Comparison of ENCODE assay signal across 10 cellular contexts in genomic region chr20:4130404-4131189, GRCh38. TPM values are rescaled to one million over a fixed set of nuclear protein-coding genes. Genes with fewer than 3 reads are reported as not detected.
A peak's percentile ranks its signal among the peaks of the same experiment; 100 is the strongest.
DNase-seq lines count a peak whose midpoint lies in the region; ATAC-seq, FAIRE-seq and TF ChIP-seq lines count a peak whose summit lies in the region.
"Had no signal": no experiment of that assay in that cellular context is flagged by ENCODE, and none has a peak within 500 bp of the region (broad histone marks: within the 10 kb centered on the region; RNA-seq: fewer than 3 reads in every experiment).

No MANE protein-coding gene starts in this region.

- in situ Hi-C loops in SK-MEL-5 (cut with HindIII; ENCODE audit: low pct_unique_long_range_greater_than_20kb, low sequenced_read_pairs) = no loop called here
- in situ Hi-C loops in K562 (cut with MboI) = no loop called here

- peak; percentile 83 for ATAC-seq in K562
- no peak for ATAC-seq in effector memory CD8-positive, alpha-beta T cell (replicated peaks)
- no peak for ATAC-seq in GM18861 (IDR thresholded peaks at IDR 0.05; ENCODE audit: unreplicated experiment)

- CTCF ChIA-PET in K562 (lab: Yijun Ruan, JAX; ENCODE audit: low intra/inter-chr PET ratio) = no interaction called here

- H3K9ac ChIP-seq in K562 (ENCODE audit: insufficient read depth in 1 of 2, low read depth in 2 of 2, low read length in 2 of 2) = 0 out of 4 replicates have a peak overlapping the region, but pooled peaks of 1 of the 2 experiments have one; percentile 3

- H3K4me1 Mint-ChIP-seq in effector memory CD8-positive, alpha-beta T cell (ENCODE audit: low read depth in 2 of 2) = peaks cover 4% of the 10 kb centered on the region in 2 donors
- H3K4me1 Mint-ChIP-seq: naive B cell had no signal

- no peaks in the 10 kb centered on the region for H4K20me1 ChIP-seq in K562 (replicated peaks; ENCODE audit: control insufficient read depth, insufficient read depth, low read length)

- DNase-seq in HS-5 (ENCODE audit: low read depth) = peak; percentile 80
- peak; percentile 28 for DNase-seq in SK-MEL-5 (ENCODE audit: low read depth, low spot score)
- peak in 2 of 4 experiments; percentile 35 to 69 for DNase-seq in K562 (ENCODE audit: extremely low read depth in 1 of 4, low spot score in 3 of 4)
- DNase-seq in stimulated activated CD8-positive, alpha-beta memory T cell treated with anti-CD3 and anti-CD28 coated beads, Interleukin-15, amount 100 ng/mL, for 1 hour (ENCODE audit: low read depth) = peak; percentile 11
- no peak for DNase-seq in effector memory CD8-positive, alpha-beta T cell
- DNase-seq in posterior cingulate gyrus = no peak
- DNase-seq: effector memory CD4-positive, alpha-beta T cell; naive B cell had no signal

- POLR2A ChIA-PET in K562 (lab: Yijun Ruan, JAX) = no interaction called here

- H3K79me2 ChIP-seq in K562 (ENCODE audit: control insufficient read depth, insufficient read depth, low read length) = no peaks in the 10 kb centered on the region

- peak overlapping the region; percentile 63; the same call in 1 of the 3 replicates for H3K27ac ChIP-seq in K562 (ENCODE audit: extremely low read depth, low read depth, low read length)

- no peaks in the 10 kb centered on the region for H3K36me3 Mint-ChIP-seq in effector memory CD8-positive, alpha-beta T cell (ENCODE audit: insufficient read depth)

- no peak for TF ChIP-seq CTCF in K562 (IDR thresholded peaks at IDR 0.05 in 2 of 3, conservative IDR thresholded peaks at IDR 0.05 in 1 of 3; ENCODE audit: insufficient read depth in 2 of 3, low read depth in 1 of 3, low read length in 3 of 3)

- H2AFZ ChIP-seq in K562 (ENCODE audit: low read depth, low read length) = peak overlapping the region; percentile 74

- no peaks in the 10 kb centered on the region for H3K9me3 ChIP-seq in K562 (replicated peaks; ENCODE audit: control insufficient read depth, insufficient read depth, low read depth, low read length)

- intact Hi-C loops in K562 (cut with micrococcal nuclease) = no loop called here
- intact Hi-C loops in posterior cingulate gyrus (cut with DNase I) = no loop called here

- no peaks in the 10 kb centered on the region for H3K9me3 Mint-ChIP-seq in effector memory CD8-positive, alpha-beta T cell
- H3K9me3 Mint-ChIP-seq: naive B cell had no signal

- H3K27me3 Mint-ChIP-seq in effector memory CD8-positive, alpha-beta T cell = peaks cover 37 to 43% of the 10 kb centered on the region in 2 donors

- H3K4me2 ChIP-seq in K562 (ENCODE audit: insufficient read depth, low read length) = peak overlapping the region; percentile 11; the same call in 1 of the 2 replicates

- no peak overlapping the region for H3K27ac Mint-ChIP-seq in effector memory CD8-positive, alpha-beta T cell
- H3K27ac Mint-ChIP-seq: naive B cell had no signal

- H3K4me3 ChIP-seq in K562 = no peak overlapping the region

- peak; percentile 61 for TF ChIP-seq EP300 in K562 (IDR thresholded peaks at IDR 0.05; ENCODE audit: low read length)

- FAIRE-seq in K562 (lab: Jason Lieb, UNC) = no peak
- FAIRE-seq: GM18507 had no signal

- H3K4me3 Mint-ChIP-seq in effector memory CD8-positive, alpha-beta T cell = no peak overlapping the region
- H3K4me3 Mint-ChIP-seq: naive B cell had no signal

- WGBS in K562 (ENCODE audit: insufficient coverage, low coverage, missing lambda C conversion rate) = 21% methylated on average over 8 of the region's 8 CpGs

- no peak for TF ChIP-seq POLR2A in K562 (conservative IDR thresholded peaks at IDR 0.05)

- no peaks in the 10 kb centered on the region for H3K9me1 ChIP-seq in K562 (ENCODE audit: control insufficient read depth, insufficient read depth, low read length)

- no peak for TF ChIP-seq RAD21 in K562 (CRISPR knock-in tag; conservative IDR thresholded peaks at IDR 0.05 in 1 of 2, IDR thresholded peaks at IDR 0.05 in 1 of 2)

- no peaks in the 10 kb centered on the region for H3K27me3 ChIP-seq in K562 (ENCODE audit: control insufficient read depth in 2 of 2, insufficient read depth in 2 of 2, low read length in 2 of 2)

- BruUV-seq in K562 (replicated peaks; lab: Mats Ljungman, UMichigan) = no TSS peak

- no peaks in the 10 kb centered on the region for H3K36me3 ChIP-seq in K562 (ENCODE audit: control insufficient read depth, insufficient read depth, low read length)

- peaks cover 4 to 28% of the 10 kb centered on the region in 2 experiments; a peak in 4 of 5 replicates for H3K4me1 ChIP-seq in K562 (replicated peaks in 1 of 2; ENCODE audit: control insufficient read depth in 2 of 2, insufficient read depth in 2 of 2, low read length in 2 of 2)

TF ChIP-seq in K562, 482 proteins besides CTCF, POLR2A, EP300 and RAD21 (continues in another document):
- peak; percentile 64 for TF ChIP-seq ZFP36 (IDR thresholded peaks at IDR 0.05; ENCODE audit: low read depth, low read length, partially characterized antibody)
- peak; percentile 44; the same call in 1 of the 2 replicates for TF ChIP-seq RNF2 (IDR thresholded peaks at IDR 0.05)
- peak; percentile 67 for TF ChIP-seq JUND (IDR thresholded peaks at IDR 0.05; ENCODE audit: borderline replicate concordance, low read depth, low read length)
- TF ChIP-seq JUND (tag; IDR thresholded peaks at IDR 0.05; ENCODE audit: borderline replicate concordance, low read depth, low read length) = peak; percentile 39; the same call in 1 of the 3 replicates
- no peak for TF ChIP-seq ETV5 (CRISPR knock-in tag; IDR thresholded peaks at IDR 0.05; ENCODE audit: low read depth)
- TF ChIP-seq CEBPG (CRISPR knock-in tag; IDR thresholded peaks at IDR 0.05) = no peak
- 0 out of 4 replicates have a peak, but pooled peaks of 1 of the 2 experiments have one; percentile 21 for TF ChIP-seq CEBPG (tag; conservative IDR thresholded peaks at IDR 0.05 in 1 of 2, IDR thresholded peaks at IDR 0.05 in 1 of 2)
- TF ChIP-seq ZNF592 (IDR thresholded peaks at IDR 0.05) = no peak
- TF ChIP-seq E2F5 (CRISPR knock-in tag; IDR thresholded peaks at IDR 0.05) = no peak
- no peak for TF ChIP-seq POLR3G (IDR thresholded peaks at IDR 0.05; ENCODE audit: extremely low read depth, insufficient read length, insufficient replicate concordance)
- 0 out of 2 replicates have a peak, but pooled peaks have one; percentile 41 for TF ChIP-seq NBN (IDR thresholded peaks at IDR 0.05; ENCODE audit: low read depth)

RNA-seq across cellular contexts. Expression of gene SMOX, which starts 18.0 kb away (rescaled TPM):
- 15.6 and 18.9 TPM in 2 replicates for total RNA-seq in SK-MEL-5 (2014; rRNA removed; shearing (Covaris generic))
- polyA plus RNA-seq in SK-MEL-5 (2015; cell fraction: cytosol; rRNA removed) = 20.8 and 28.2 TPM in 2 replicates
- 18.0 and 22.1 TPM in 2 replicates for polyA plus RNA-seq in SK-MEL-5 (2015; cell fraction: nucleus; rRNA removed)
- 0.84 and 6.1 TPM in 2 replicates for total RNA-seq in K562 (2011; cell fraction: chromatin; rRNA removed; ENCODE audit: low replicate concordance)
- 3.0 and 3.2 TPM in 2 replicates for total RNA-seq in K562 (2011; cell fraction: nucleolus; rRNA removed)
- total RNA-seq in K562 (2011; cell fraction: nucleoplasm; rRNA removed) = 2.4 and 3.3 TPM in 2 replicates
- 6.7 and 8.2 TPM in 2 replicates for total RNA-seq in K562 (2014; rRNA removed)
- total RNA-seq in K562 (2014; rRNA removed; fragmentation: Illumina TruSeq; extraction: Trizol) = 1.3 and 1.6 TPM in 2 replicates
- 3.7 and 4.3 TPM in 2 replicates for total RNA-seq in K562 (2015; rRNA removed; fragmentation: Illumina TruSeq; extraction: Trizol)
- total RNA-seq in K562 (2021) = 5.7 and 8.4 TPM in 2 replicates
- 1.9 and 2.2 TPM in 2 replicates for polyA plus RNA-seq in K562 (2011; rRNA removed)
- 5.0 and 7.4 TPM in 2 replicates for polyA plus RNA-seq in K562 (2011; cell fraction: cytosol; rRNA removed)
- 3.9 and 11.2 TPM in 2 replicates for polyA plus RNA-seq in K562 (2011; cell fraction: nucleus; rRNA removed)
- 8.5 and 13.7 TPM in 2 replicates for polyA plus RNA-seq in K562 (2012)
- polyA plus RNA-seq in K562 (2014; fragmentation: Illumina TruSeq; extraction: Trizol) = 4.3 and 8.0 TPM in 2 replicates
- 1 to 10 TPM in 1 of 2 experiments, under 1 TPM in 1; 0.76 to 1.5 TPM for polyA plus RNA-seq in K562 (2014; fragmentation: Nextera tagmentation; extraction: Ambion mirVana)
- 5.7 and 8.3 TPM in 2 replicates for polyA plus RNA-seq in K562 (2014; rRNA removed)
- polyA minus RNA-seq in K562 (2011; rRNA and poly(A)+ RNA removed) = 0.81 and 1.4 TPM in 2 replicates
- polyA minus RNA-seq in K562 (2011; cell fraction: cytosol; rRNA and poly(A)+ RNA removed) = 1.1 and 1.6 TPM in 2 replicates
- 1.1 and 1.2 TPM in 2 replicates for polyA minus RNA-seq in K562 (2011; cell fraction: nucleus; rRNA and poly(A)+ RNA removed)

Comparison
In these comparisons a context has a peak if more than half of its experiments do, and no peak if none do; other contexts are left out.
1. DNase-seq: peak in HS-5 (single experiment), SK-MEL-5 (single experiment) and stimulated activated CD8-positive, alpha-beta memory T cell treated with anti-CD3 and anti-CD28 coated beads, Interleukin-15, amount 100 ng/mL, for 1 hour (single experiment); none in effector memory CD8-positive, alpha-beta T cell (0 of 3) and posterior cingulate gyrus (0 of 10).